In the genomic region with DNA sequence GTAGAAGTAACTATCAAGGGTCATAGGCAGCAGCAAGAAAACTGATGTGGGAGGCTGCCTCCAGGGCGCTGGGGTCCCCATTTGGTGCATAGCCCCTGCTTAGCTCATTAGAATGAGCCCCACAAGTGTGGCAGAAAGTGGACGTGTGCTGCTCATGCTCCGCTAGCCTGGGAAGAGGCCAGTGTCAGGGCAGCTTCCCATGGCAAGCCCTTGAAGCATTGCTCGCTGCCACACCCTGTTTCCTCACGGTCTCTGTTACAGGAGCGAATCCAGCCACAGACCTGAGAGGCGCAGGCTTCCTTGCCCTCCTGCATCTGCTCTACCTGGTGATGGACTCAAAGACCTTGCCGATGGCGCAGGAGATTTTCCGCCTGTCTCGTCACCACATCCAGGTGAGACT, we compare ENCODE assay signal across 20 cellular contexts. TPM values are rescaled to one million over a fixed set of nuclear protein-coding genes. Genes with fewer than 3 reads are reported as not detected.
DNase-seq lines count a peak whose midpoint lies in the region; ATAC-seq and TF ChIP-seq lines count a peak whose summit lies in the region.
"Had no signal": no experiment of that assay in that cellular context is flagged by ENCODE, and none has a peak within 500 bp of the region (broad histone marks: within the 10 kb centered on the region; RNA-seq: fewer than 3 reads in every experiment).

No MANE protein-coding gene starts in this region.

- H2AFZ ChIP-seq in mammary epithelial cell (ENCODE audit: low read depth, low read length), result no peak overlapping the region

- H4K20me1 ChIP-seq in mammary epithelial cell (ENCODE audit: insufficient read depth, low read length), result no peaks in the 10 kb centered on the region

- H3K4me3 ChIP-seq in mammary epithelial cell (replicated peaks in 1 of 3; ENCODE audit: insufficient read depth in 1 of 3, low read depth in 2 of 3, low read length in 3 of 3) (no peak overlapping the region), esophagus squamous epithelium (no peak overlapping the region)
- H3K4me3 ChIP-seq: HAP-1 had no signal

- H3K4me2 ChIP-seq in mammary epithelial cell (ENCODE audit: insufficient read depth, low read depth, low read length), result no peak overlapping the region

- DNase-seq in MCF 10A (ENCODE audit: unreplicated experiment), result no peak
- DNase-seq in mammary epithelial cell, result no peak
- DNase-seq in esophagus squamous epithelium (lab: John Stamatoyannopoulos, UW), result no peak
- DNase-seq in mesothelial cell of epicardium (ENCODE audit: low spot score in 2 of 2, unreplicated experiment in 2 of 2), result no peak
- no peak for DNase-seq in type B pancreatic cell (ENCODE audit: extremely low spot score, unreplicated experiment)
- no peak for DNase-seq in activated T-cell treated with anti-CD3 and anti-CD28 coated beads, Interleukin-2, amount 50 U/mL, for 1 hour
- no peak for DNase-seq in LoVo (ENCODE audit: low spot score)
- DNase-seq: DMS 273 treated with DMSO at 0.1 percent for 48 hours, DND-41, KBM-7, NCI-H1417 treated with DMSO at 0.1 percent for 48 hours, NCI-H1930, NCI-H345, NCI-H524 treated with DMSO at 0.1 percent for 48 hours, PC-3 had no signal

- H3K4me3 Mint-ChIP-seq in MCF 10A (ENCODE audit: unreplicated experiment), result no peak overlapping the region
- no peak overlapping the region for H3K4me3 Mint-ChIP-seq in mesothelial cell of epicardium
- H3K4me3 Mint-ChIP-seq in type B pancreatic cell, result peak overlapping the region; percentile 25
- H3K4me3 Mint-ChIP-seq: B cell had no signal

- in situ Hi-C loops in mammary epithelial cell (cut with MboI; ENCODE audit: low sequenced_read_pairs in 2 of 2), result no loop called here

- H3K9me3 Mint-ChIP-seq in MCF 10A (ENCODE audit: unreplicated experiment) (no peaks in the 10 kb centered on the region), mesothelial cell of epicardium (peaks cover 21% of the 10 kb centered on the region), type B pancreatic cell (no peaks in the 10 kb centered on the region)

- BruUV-seq in MCF 10A (replicated peaks; lab: Mats Ljungman, UMichigan) (no TSS peak), mammary epithelial cell (replicated peaks; lab: Mats Ljungman, UMichigan) (no TSS peak)

- CTCF ChIA-PET in MCF 10A (lab: Yijun Ruan, JAX), result interaction anchor here (0.5 to 1.3 kb wide), 3 partner anchors 18 to 359 kb away, joined by 3 to 4 read pairs (median 4); no protein-coding TSS in a partner anchor
- CTCF ChIA-PET in mammary epithelial cell (lab: Charles Lee; ENCODE audit: low non-redundant PET), result no interaction called here

- H3K79me2 ChIP-seq in mammary epithelial cell (ENCODE audit: insufficient read depth, low read length), result no peaks in the 10 kb centered on the region

- H3K9me3 ChIP-seq in mammary epithelial cell (replicated peaks; ENCODE audit: insufficient read depth, low read length) (no peaks in the 10 kb centered on the region), esophagus squamous epithelium (no peaks in the 10 kb centered on the region)
- H3K9me3 ChIP-seq: HAP-1 had no signal

- H3K27me3 ChIP-seq in mammary epithelial cell (ENCODE audit: insufficient read depth, low read length) (no peaks in the 10 kb centered on the region), esophagus squamous epithelium (no peaks in the 10 kb centered on the region)

- TF ChIP-seq CTCF in MCF 10A (IDR thresholded peaks at IDR 0.05; ENCODE audit: unreplicated experiment), result no peak
- TF ChIP-seq CTCF in mammary epithelial cell (conservative IDR thresholded peaks at IDR 0.05 in 1 of 2, IDR thresholded peaks at IDR 0.05 in 1 of 2; ENCODE audit: extremely low read depth in 1 of 2, insufficient read depth in 1 of 2, low read depth in 1 of 2, low read length in 2 of 2), result no peak
- no peak for TF ChIP-seq CTCF in esophagus squamous epithelium (IDR thresholded peaks at IDR 0.05)
- no peak for TF ChIP-seq CTCF in mesothelial cell of epicardium (IDR thresholded peaks at IDR 0.05; ENCODE audit: unreplicated experiment)
- no peak for TF ChIP-seq CTCF in type B pancreatic cell (conservative IDR thresholded peaks at IDR 0.05)

- H3K36me3 Mint-ChIP-seq in MCF 10A (ENCODE audit: insufficient read depth, unreplicated experiment) (peaks cover 51% of the 10 kb centered on the region), mesothelial cell of epicardium (peaks cover 53% of the 10 kb centered on the region), type B pancreatic cell (peaks cover 39% of the 10 kb centered on the region)

- H3K4me1 Mint-ChIP-seq in MCF 10A (ENCODE audit: insufficient read depth, unreplicated experiment) (peaks cover 9% of the 10 kb centered on the region), mesothelial cell of epicardium (peaks cover 22% of the 10 kb centered on the region), type B pancreatic cell (ENCODE audit: unreplicated experiment) (peaks cover 8% of the 10 kb centered on the region)
- H3K4me1 Mint-ChIP-seq: B cell had no signal

- intact Hi-C loops in MCF 10A (cut with micrococcal nuclease) (no loop called here), mammary epithelial cell (cut with micrococcal nuclease) (no loop called here), esophagus squamous epithelium (cut with DNase I) (no loop called here)

- ATAC-seq in HG03159 (IDR thresholded peaks at IDR 0.05; ENCODE audit: unreplicated experiment), result no peak
- ATAC-seq: PC-3 had no signal

- H3K4me1 ChIP-seq in mammary epithelial cell (ENCODE audit: insufficient read depth, low read length) (peaks cover 28% of the 10 kb centered on the region), esophagus squamous epithelium (peaks cover 6 to 26% (median 13%) of the 10 kb centered on the region in 3 donors)
- H3K4me1 ChIP-seq: HAP-1 had no signal

- no peak overlapping the region for H3K9ac ChIP-seq in mammary epithelial cell (ENCODE audit: insufficient read depth, low read length)

- dilution Hi-C loops in mammary epithelial cell (cut with HindIII; ENCODE audit: low sequenced_read_pairs), result no loop called here

- 96% methylated on average over 11 of the region's 11 CpGs for WGBS in mammary epithelial cell (ENCODE audit: low coverage, missing lambda C conversion rate)
- 68 to 79% methylated on average over 5 to 7 of the region's 11 CpGs for WGBS in esophagus squamous epithelium, 2 donors

- POLR2A ChIA-PET in MCF 10A (lab: Yijun Ruan, JAX), result interaction anchor here (0.9 to 3.0 kb wide), 3 partner anchors 11 to 36 kb away, joined by 3 to 16 read pairs (median 6); partner anchors contain the start of genes ELMOD3 and RETSAT

- H3K27ac Mint-ChIP-seq in MCF 10A (ENCODE audit: low read depth, unreplicated experiment), result peak overlapping the region; percentile 53
- peak overlapping the region; percentile 68 for H3K27ac Mint-ChIP-seq in mesothelial cell of epicardium
- H3K27ac Mint-ChIP-seq in type B pancreatic cell, result no peak overlapping the region
- H3K27ac Mint-ChIP-seq: B cell had no signal

- TF ChIP-seq POLR2A in esophagus squamous epithelium (IDR thresholded peaks at IDR 0.05), result no peak

- H3K36me3 ChIP-seq in mammary epithelial cell (ENCODE audit: insufficient read depth, low read length) (peaks cover 4% of the 10 kb centered on the region), esophagus squamous epithelium (peaks cover 0 to 72% (median 6%) of the 10 kb centered on the region in 3 donors)

- H3K27me3 Mint-ChIP-seq in MCF 10A (ENCODE audit: insufficient read depth, unreplicated experiment) (no peaks in the 10 kb centered on the region), mesothelial cell of epicardium (ENCODE audit: low read depth) (no peaks in the 10 kb centered on the region), type B pancreatic cell (no peaks in the 10 kb centered on the region)
- H3K27me3 Mint-ChIP-seq: B cell had no signal

- no peak overlapping the region for H3K27ac ChIP-seq in mammary epithelial cell (ENCODE audit: insufficient read depth, low read depth, low read length)
- H3K27ac ChIP-seq in esophagus squamous epithelium, result peak overlapping the region in 3 of 4 donors; percentile 4 to 64 (median 31)
- H3K27ac ChIP-seq: 22Rv1 had no signal

RNA-seq across cellular contexts. Expression of gene ELMOD3, which starts 22.5 kb away (rescaled TPM):
- total RNA-seq in MCF 10A (2022) (16.2 and 16.7 TPM in 2 replicates), mammary epithelial cell (10 to 100 TPM; 17.5 to 23.0 TPM), esophagus squamous epithelium (10 to 100 TPM in 3 of 4 donors, 1 to 10 TPM in 1; 8.2 to 16.6 (median 13.7) TPM), mesothelial cell of epicardium (23.2 to 25.2 TPM (median 24.5 TPM) in 3 replicates), type B pancreatic cell (ENCODE audit: low replicate concordance) (14.6 and 22.2 TPM in 2 replicates)
- 14.3 TPM for polyA plus RNA-seq in mammary epithelial cell
- polyA minus RNA-seq in mammary epithelial cell, result 13.5 TPM

RNA-seq across cellular contexts. Expression of gene RETSAT, which starts 22.8 kb away (rescaled TPM):
- 59.2 and 60.4 TPM in 2 replicates for total RNA-seq in MCF 10A (2022)
- total RNA-seq in mammary epithelial cell, result 100 to 1,000 TPM in 1 of 2 donors, 10 to 100 TPM in 1; 94.7 to 157 TPM
- 62.0 TPM for polyA plus RNA-seq in mammary epithelial cell
- 90.5 TPM for polyA minus RNA-seq in mammary epithelial cell
- total RNA-seq in esophagus squamous epithelium, result 10 to 100 TPM; 55.8 to 73.3 (median 66.9) TPM
- total RNA-seq in mesothelial cell of epicardium, result 21.5 to 27.4 TPM (median 23.4 TPM) in 3 replicates
- 31.3 and 39.8 TPM in 2 replicates for total RNA-seq in type B pancreatic cell (ENCODE audit: low replicate concordance)

RNA-seq across cellular contexts. Expression of gene CAPG, which starts 33.1 kb away (rescaled TPM):
- total RNA-seq in MCF 10A (2022) (173 and 188 TPM in 2 replicates), mammary epithelial cell (100 to 1,000 TPM; 140 to 186 TPM), esophagus squamous epithelium (100 to 1,000 TPM; 185 to 301 (median 221) TPM), mesothelial cell of epicardium (86.3 to 92.4 TPM (median 89.2 TPM) in 3 replicates), type B pancreatic cell (ENCODE audit: low replicate concordance) (61.1 and 195 TPM in 2 replicates)
- polyA plus RNA-seq in mammary epithelial cell, result 342 TPM
- polyA minus RNA-seq in mammary epithelial cell, result 129 TPM

RNA-seq across cellular contexts. Expression of gene SH2D6, which starts 41.4 kb away (rescaled TPM):
- total RNA-seq in MCF 10A (2022), result 0.84 and 2.2 TPM in 2 replicates
- total RNA-seq in mammary epithelial cell, result under 1 TPM in 1 of 2 donors, not detected in 1; 0.78 TPM
- 0.06 TPM for polyA plus RNA-seq in mammary epithelial cell
- not detected for polyA minus RNA-seq in mammary epithelial cell
- total RNA-seq in esophagus squamous epithelium, result under 1 TPM in 1 of 4 donors, not detected in 3; 0.50 TPM
- total RNA-seq in mesothelial cell of epicardium, result 0.35 to 0.79 TPM (median 0.38 TPM) in 3 replicates
- 0.97 TPM in 1 of 2 replicates, not detected in the other for total RNA-seq in type B pancreatic cell (ENCODE audit: low replicate concordance)
- total RNA-seq: M059J, PC-3 had no signal

RNA-seq across cellular contexts. Expression of gene TGOLN2, which starts 49.3 kb away (rescaled TPM):
- 62.9 and 65.5 TPM in 2 replicates for total RNA-seq in MCF 10A (2022)
- total RNA-seq in mammary epithelial cell, result 10 to 100 TPM; 64.8 to 83.0 TPM
- 42.8 TPM for polyA plus RNA-seq in mammary epithelial cell
- polyA minus RNA-seq in mammary epithelial cell, result 54.5 TPM
- total RNA-seq in esophagus squamous epithelium, result 10 to 100 TPM; 40.6 to 77.2 (median 49.0) TPM
- 59.0 to 62.5 TPM (median 59.2 TPM) in 3 replicates for total RNA-seq in mesothelial cell of epicardium
- 54.0 and 65.3 TPM in 2 replicates for total RNA-seq in type B pancreatic cell (ENCODE audit: low replicate concordance)
